Comparison of ENCODE assay signal across 18 cellular contexts in the genomic region with DNA sequence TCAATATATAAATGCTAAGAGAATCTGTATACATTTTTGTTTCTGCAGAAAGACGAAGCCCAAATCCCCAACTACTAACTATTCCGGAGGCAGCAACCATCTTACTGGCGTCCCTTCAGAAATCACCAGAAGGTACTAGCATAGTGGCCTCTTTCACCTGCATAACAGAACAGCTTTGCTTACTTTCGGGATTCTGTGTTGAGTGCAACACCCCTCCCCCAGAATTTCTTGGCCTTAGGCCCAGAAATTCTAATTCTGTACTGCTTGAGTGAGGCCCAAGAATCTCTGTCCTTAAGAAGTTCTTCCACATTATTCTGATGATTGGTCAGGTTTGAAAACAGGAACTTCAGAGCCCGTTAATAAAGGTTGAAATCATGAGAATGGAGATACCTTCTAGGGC. TPM values are rescaled to one million over a fixed set of nuclear protein-coding genes. Genes with fewer than 3 reads are reported as not detected.
A peak's percentile ranks its signal among the peaks of the same experiment; 100 is the strongest.
DNase-seq lines count a peak whose midpoint lies in the region; ATAC-seq and TF ChIP-seq lines count a peak whose summit lies in the region.
"Had no signal": no experiment of that assay in that cellular context is flagged by ENCODE, and none has a peak within 500 bp of the region (broad histone marks: within the 10 kb centered on the region; RNA-seq: fewer than 3 reads in every experiment).

No MANE protein-coding gene starts in this region.

- H3K9me3 ChIP-seq in BLaER1 = peaks cover 4% of the 10 kb centered on the region; the same call in 1 of the 2 replicates

- DNase-seq in M059J (ENCODE audit: low read depth) (peak; percentile 5), epithelial cell of proximal tubule (ENCODE audit: low read depth) (peak; percentile 85), midbrain (lab: John Stamatoyannopoulos, UW) (peak; percentile 31), DMS53 (lab: John Stamatoyannopoulos, UW) (no peak), NCI-H2029 (lab: John Stamatoyannopoulos, UW) (no peak)
- DNase-seq: activated CD8-positive, alpha-beta memory T cell treated with anti-CD3 and anti-CD28 coated beads, Interleukin-2, amount 50 U/mL, for 48 hours; NCI-H146; NCI-H82; posterior cingulate gyrus; stimulated activated CD4-positive, alpha-beta T cell treated with anti-CD3 and anti-CD28 coated beads, Interleukin-2, amount 100 ng/mL, for 48 hours; stimulated activated naive B cell treated with anti-CD40 and anti-IgM and Interleukin-4, amounts not matched to agents 10 μg/mL and 1 μg/mL and 100 μg/mL, for 72 hours; WERI-Rb-1 had no signal

- no peak for TF ChIP-seq CTCF in epithelial cell of proximal tubule (conservative IDR thresholded peaks at IDR 0.05; ENCODE audit: low read depth, low read length)

- peaks cover 41% of the 10 kb centered on the region for H3K4me1 ChIP-seq in BLaER1
- H3K4me1 ChIP-seq: ascending aorta had no signal

- H4K20me1 ChIP-seq in BLaER1 = no peaks in the 10 kb centered on the region

- H3K4me3 ChIP-seq in BLaER1 (no peak overlapping the region), epithelial cell of proximal tubule (ENCODE audit: low read depth, low read length) (peak overlapping the region; percentile 81)
- H3K4me3 ChIP-seq: HAP-1 had no signal

- 0 out of 2 replicates have a peak overlapping the region, but pooled peaks have one; percentile 17 for H3K4me2 ChIP-seq in BLaER1

- no peak overlapping the region for H3K9ac ChIP-seq in BLaER1

- ATAC-seq in GM18511 (IDR thresholded peaks at IDR 0.05; ENCODE audit: unreplicated experiment) (no peak), HG02840 (IDR thresholded peaks at IDR 0.05; ENCODE audit: low FRiP score, unreplicated experiment) (no peak)
- ATAC-seq: stimulated activated naive B cell treated with anti-CD40 and anti-IgM and Interleukin-4, amounts not matched to agents 10 μg/mL and 1 μg/mL and 100 μg/mL, for 72 hours had no signal

- no peaks in the 10 kb centered on the region for H3K36me3 ChIP-seq in BLaER1
- H3K36me3 ChIP-seq: ascending aorta, WERI-Rb-1 had no signal

- no peak overlapping the region for H3K27ac ChIP-seq in BLaER1
- H3K27ac ChIP-seq: ascending aorta, C4-2B, WERI-Rb-1 had no signal

- no peaks in the 10 kb centered on the region; the same call in 1 of the 2 replicates for H3K27me3 ChIP-seq in BLaER1
- H3K27me3 ChIP-seq: ascending aorta had no signal

RNA-seq across cellular contexts. Expression of gene SPX, which starts 2.9 kb away (rescaled TPM):
- total RNA-seq in M059J (2014; rRNA removed; shearing (Covaris generic)) = 0.39 and 0.47 TPM in 2 replicates
- total RNA-seq in epithelial cell of proximal tubule = 2.1 and 3.1 TPM in 2 replicates
- total RNA-seq: ascending aorta had no signal

RNA-seq across cellular contexts. Expression of gene GOLT1B, which starts 27.4 kb away (rescaled TPM):
- total RNA-seq in M059J (2014; rRNA removed; shearing (Covaris generic)) = 95.9 and 121 TPM in 2 replicates
- total RNA-seq in epithelial cell of proximal tubule = 31.1 and 40.0 TPM in 2 replicates

RNA-seq across cellular contexts. Expression of gene RECQL, which starts 27.5 kb away (rescaled TPM):
- total RNA-seq in M059J (2014; rRNA removed; shearing (Covaris generic)) = 71.3 and 92.2 TPM in 2 replicates
- total RNA-seq in epithelial cell of proximal tubule = 32.5 and 40.4 TPM in 2 replicates

Comparison
In these comparisons a context has a peak if more than half of its experiments do, and no peak if none do; other contexts are left out.
1. DNase-seq: peak in M059J (single experiment), epithelial cell of proximal tubule (single experiment) and midbrain (single experiment); none in DMS53 (single experiment) and NCI-H2029 (single experiment).